ENCODE assay signal across 1 cellular context in genomic region chr14:23977216-23977615, GRCh38.
TF ChIP-seq lines count a peak whose summit lies in the region.

No MANE protein-coding gene starts in this region.

TF ChIP-seq in HepG2, 621 proteins besides CTCF, POLR2A, EP300 and RAD21:
- TF ChIP-seq MAFF (IDR thresholded peaks at IDR 0.05; ENCODE audit: low read depth, low read length) (peak; percentile 77), STAG1 (CRISPR knock-in tag; IDR thresholded peaks at IDR 0.05) (peak; percentile 20; the same call in 1 of the 2 replicates), MAFK (conservative IDR thresholded peaks at IDR 0.05 in 1 of 2, IDR thresholded peaks at IDR 0.05 in 1 of 2; ENCODE audit: low read length in 2 of 2) (peak; percentile 82 to 88)
